Comparison of ENCODE assay signal across 7 cellular contexts in genomic region chr3:146160233-146160963, GRCh38. TPM values are rescaled to one million over a fixed set of nuclear protein-coding genes. Genes with fewer than 3 reads are reported as not detected.
DNase-seq lines count a peak whose midpoint lies in the region; ATAC-seq and TF ChIP-seq lines count a peak whose summit lies in the region.

No MANE protein-coding gene starts in this region.

- TF ChIP-seq CTCF in GM12873 (IDR thresholded peaks at IDR 0.05; ENCODE audit: insufficient read depth, low read depth, low read length, missing control alignments): peak; percentile 18

- intact Hi-C loops in cardiac septum (cut with DNase I): loop anchor here (5.0 kb wide), 1 partner anchor 88 kb away; no protein-coding TSS in a partner anchor

- peak; percentile 84 to 93 for DNase-seq in NCI-H524 (lab: John Stamatoyannopoulos, UW)
- peak; percentile 76 for DNase-seq in amniotic epithelial cell (ENCODE audit: low read depth)
- DNase-seq in cardiac septum (ENCODE audit: low spot score): peak; percentile 83
- peak; percentile 74 for DNase-seq in occipital lobe (lab: John Stamatoyannopoulos, UW)
- DNase-seq in NK-92 treated with Interleukin-12 subunit alpha and Interleukin-12 subunit beta, amount 100 ng/mL, for 24 hours (lab: John Stamatoyannopoulos, UW): no peak

- ATAC-seq in HG02884 (IDR thresholded peaks at IDR 0.05; ENCODE audit: unreplicated experiment): peak; percentile 5

RNA-seq across cellular contexts. Expression of gene PLOD2, which starts 0.6 kb away (rescaled TPM):
- total RNA-seq in cardiac septum: 27.3 TPM
- total RNA-seq in occipital lobe: 22.6 TPM
